ENCODE assay signal across 21 cellular contexts in genomic region chr13:111232191-111232590, GRCh38.
"Had no signal": no experiment of that assay in that cellular context is flagged by ENCODE, and none has a peak within 500 bp of the region (broad histone marks: within the 10 kb centered on the region; RNA-seq: fewer than 3 reads in every experiment).

No MANE protein-coding gene starts in this region.

- H3K4me1 ChIP-seq: upper lobe of left lung had no signal

- H3K27ac ChIP-seq: neural progenitor cell, right atrium auricular region, spleen, upper lobe of left lung had no signal

- H3K9me3 Mint-ChIP-seq: activated B cell treated with CpG ODN at 0.5 μM for 24 hours; activated naive CD4-positive, alpha-beta T cell treated with anti-CD3 and anti-CD28 coated beads for 36 hours; mesothelial cell of epicardium; naive thymus-derived CD8-positive, alpha-beta T cell; neural progenitor cell; T-helper 1 cell treated with Interleukin-12 subunit alpha and Interleukin-12 subunit beta and Interleukin-4 antibody, amounts not matched to agents 30 μg/mL and 1 μg/mL, for 36 hours had no signal

- H3K27me3 ChIP-seq: neural progenitor cell, right atrium auricular region, spleen, upper lobe of left lung had no signal

- ATAC-seq: activated CD4-positive, alpha-beta T cell treated with anti-CD3 and anti-CD28 coated beads for 36 hours; left ventricle myocardium superior; naive thymus-derived CD8-positive, alpha-beta T cell; stimulated activated naive CD8-positive, alpha-beta T cell treated with anti-CD3 and anti-CD28 coated beads, Interleukin-15, Interleukin-2, amounts not matched to agents 100 U/mL and 50 U/mL, for 24 hours had no signal

- H3K4me1 Mint-ChIP-seq: activated B cell treated with CpG ODN at 0.5 μM for 24 hours; activated CD4-positive, alpha-beta T cell treated with anti-CD3 and anti-CD28 coated beads for 36 hours; mesothelial cell of epicardium had no signal

- H3K27me3 Mint-ChIP-seq: activated B cell treated with CpG ODN at 0.5 μM for 24 hours; activated CD4-positive, alpha-beta T cell treated with anti-CD3 and anti-CD28 coated beads for 36 hours; naive thymus-derived CD8-positive, alpha-beta T cell; progenitor cell of endocrine pancreas had no signal

- H3K9me3 ChIP-seq: right atrium auricular region, spleen, upper lobe of left lung had no signal

- H3K4me3 ChIP-seq: neural progenitor cell, right atrium auricular region, spleen, upper lobe of left lung had no signal

- H3K27ac Mint-ChIP-seq: activated B cell treated with CpG ODN at 0.5 μM for 24 hours; activated CD4-positive, alpha-beta T cell treated with anti-CD3 and anti-CD28 coated beads for 36 hours; activated naive CD4-positive, alpha-beta T cell treated with anti-CD3 and anti-CD28 coated beads for 36 hours; mesothelial cell of epicardium; neural progenitor cell; progenitor cell of endocrine pancreas; T-helper 1 cell treated with Interleukin-12 subunit alpha and Interleukin-12 subunit beta and Interleukin-4 antibody, amounts not matched to agents 30 μg/mL and 1 μg/mL, for 36 hours had no signal

- H3K36me3 ChIP-seq: neural progenitor cell, right atrium auricular region had no signal

- DNase-seq: activated B cell treated with CpG ODN at 0.5 μM for 24 hours; activated CD4-positive, alpha-beta T cell treated with anti-CD3 and anti-CD28 coated beads for 36 hours; activated CD4-positive, alpha-beta T cell treated with anti-CD3 and anti-CD28 coated beads, Interleukin-2, amount 50 U/mL, for 4 hours; activated CD8-positive, alpha-beta memory T cell treated with anti-CD3 and anti-CD28 coated beads for 24 hours; activated effector memory CD4-positive, alpha-beta T cell treated with Interleukin-2 at 50 U/mL for 16 hours; activated naive CD4-positive, alpha-beta T cell treated with anti-CD3 and anti-CD28 coated beads for 36 hours; activated T-cell treated with anti-CD3 and anti-CD28 coated beads, Interleukin-2, amount 50 U/mL, for 48 hours; amygdala; foreskin melanocyte; left ventricle myocardium superior; mammary epithelial cell; naive thymus-derived CD8-positive, alpha-beta T cell; spleen; stimulated activated CD4-positive, alpha-beta T cell treated with anti-CD3 and anti-CD28 coated beads, Interleukin-4, amount 100 ng/mL, for 24 hours; stimulated activated naive CD8-positive, alpha-beta T cell treated with anti-CD3 and anti-CD28 coated beads, Interleukin-15, Interleukin-2, amounts not matched to agents 100 U/mL and 50 U/mL, for 24 hours; upper lobe of left lung had no signal

- H3K4me3 Mint-ChIP-seq: activated B cell treated with CpG ODN at 0.5 μM for 24 hours; activated CD4-positive, alpha-beta T cell treated with anti-CD3 and anti-CD28 coated beads for 36 hours; activated naive CD4-positive, alpha-beta T cell treated with anti-CD3 and anti-CD28 coated beads for 36 hours; mesothelial cell of epicardium; neural progenitor cell; T-helper 1 cell treated with Interleukin-12 subunit alpha and Interleukin-12 subunit beta and Interleukin-4 antibody, amounts not matched to agents 30 μg/mL and 1 μg/mL, for 36 hours had no signal
